ENCODE assay signal across 14 cellular contexts in the genomic region with DNA sequence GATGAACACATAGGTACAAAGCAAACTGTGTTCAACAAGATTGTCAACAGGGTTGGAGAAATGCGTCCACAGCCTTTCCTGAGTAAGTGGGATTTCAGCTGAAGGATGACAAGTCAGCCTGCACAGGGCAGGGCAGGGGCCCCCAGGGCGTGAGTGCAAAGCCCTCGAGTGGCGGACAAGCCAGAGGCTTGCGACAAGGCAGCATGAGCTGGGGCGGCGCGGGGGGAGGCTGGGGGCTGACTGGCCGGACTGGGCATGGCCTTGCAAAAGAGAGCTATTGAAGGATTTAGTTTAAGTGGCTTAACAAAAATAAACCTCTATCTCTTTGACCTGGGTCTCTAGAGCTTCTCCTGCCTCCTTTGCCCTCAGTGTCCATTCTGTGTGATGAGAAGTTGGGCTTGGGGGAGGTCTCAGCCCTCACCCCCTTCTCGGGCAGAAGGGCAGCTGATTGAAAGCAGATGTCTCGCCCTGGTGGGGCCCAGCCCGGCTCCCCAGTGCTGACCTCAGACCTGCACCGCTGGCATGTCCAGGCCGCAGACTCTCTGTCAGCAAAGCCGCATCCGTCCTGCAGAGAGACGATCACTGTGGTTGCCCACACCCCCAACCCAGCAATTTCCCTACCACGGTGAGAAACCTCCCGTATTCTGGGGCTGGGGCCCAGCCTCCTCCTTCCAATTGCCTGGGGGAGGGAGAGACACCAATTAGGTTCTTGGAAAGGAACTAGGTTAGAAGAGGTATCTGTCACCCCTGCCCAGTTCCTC. TPM values are rescaled to one million over a fixed set of nuclear protein-coding genes. Genes with fewer than 3 reads are reported as not detected.
DNase-seq lines count a peak whose midpoint lies in the region; ATAC-seq, FAIRE-seq and TF ChIP-seq lines count a peak whose summit lies in the region.
"Had no signal": no experiment of that assay in that cellular context is flagged by ENCODE, and none has a peak within 500 bp of the region (broad histone marks: within the 10 kb centered on the region; RNA-seq: fewer than 3 reads in every experiment).

No MANE protein-coding gene starts in this region.

- no peaks in the 10 kb centered on the region for H3K79me2 ChIP-seq in mesendoderm (ENCODE audit: control insufficient read depth, insufficient read depth, low read length)

- no peak overlapping the region for H2BK5ac ChIP-seq in mesendoderm (ENCODE audit: low read length)

- WGBS in mesendoderm (ENCODE audit: extremely low coverage, insufficient coverage, low lambda C conversion rate) = no CpG with 5 or more reads among the region's 19 CpGs

- H3K9ac ChIP-seq in mesendoderm (ENCODE audit: low read length) = no peak overlapping the region

- H2BK120ac ChIP-seq in mesendoderm (ENCODE audit: low read depth, low read length) = no peak overlapping the region

- intact Hi-C loops in CD14-positive monocyte (cut with micrococcal nuclease) = no loop called here

- H3K9me3 Mint-ChIP-seq in CD14-positive monocyte = no peaks in the 10 kb centered on the region
- no peaks in the 10 kb centered on the region for H3K9me3 Mint-ChIP-seq in central memory CD8-positive, alpha-beta T cell
- H3K9me3 Mint-ChIP-seq: CD4-positive, alpha-beta memory T cell; dendritic cell treated with granulocyte-macrophage colony-stimulating factor and Interleukin-4, amounts not matched to agents 40 ng/mL and 50 ng/mL, for 4 days; stimulated activated naive CD8-positive, alpha-beta T cell treated with anti-CD3 and anti-CD28 coated beads, Interleukin-15, Interleukin-2, amounts not matched to agents 100 ng/mL and 50 ng/mL, for 24 hours had no signal

- no peaks in the 10 kb centered on the region for H3K9me3 ChIP-seq in neutrophil

- no peak overlapping the region for H3K23ac ChIP-seq in mesendoderm (ENCODE audit: low read length)

- no peak overlapping the region for H2BK15ac ChIP-seq in mesendoderm (replicated peaks; ENCODE audit: low read depth)

- no peak overlapping the region for H3K4me3 Mint-ChIP-seq in CD14-positive monocyte
- H3K4me3 Mint-ChIP-seq in central memory CD8-positive, alpha-beta T cell = peak overlapping the region; percentile 9
- H3K4me3 Mint-ChIP-seq: dendritic cell treated with granulocyte-macrophage colony-stimulating factor and Interleukin-4, amounts not matched to agents 40 ng/mL and 50 ng/mL, for 4 days; stimulated activated naive CD8-positive, alpha-beta T cell treated with anti-CD3 and anti-CD28 coated beads, Interleukin-15, Interleukin-2, amounts not matched to agents 100 ng/mL and 50 ng/mL, for 24 hours had no signal

- peak; percentile 32 for DNase-seq in CD14-positive monocyte (ENCODE audit: low spot score)
- DNase-seq in NB4 (ENCODE audit: low read depth) = peak; percentile 84
- DNase-seq in central memory CD8-positive, alpha-beta T cell (ENCODE audit: low spot score in 2 of 2) = no peak
- DNase-seq in mesendoderm = no peak
- DNase-seq in HCEC 1CT = no peak
- no peak for DNase-seq in GM12892 (ENCODE audit: insufficient read length)
- DNase-seq: amniotic stem cell, NCI-H2171 had no signal

- peaks cover 0 to 2% of the 10 kb centered on the region in 2 donors for H3K36me3 Mint-ChIP-seq in CD14-positive monocyte
- peaks cover 3% of the 10 kb centered on the region for H3K36me3 Mint-ChIP-seq in central memory CD8-positive, alpha-beta T cell (ENCODE audit: insufficient read depth)
- H3K36me3 Mint-ChIP-seq: CD4-positive, alpha-beta memory T cell had no signal

- no peak overlapping the region for H2AK5ac ChIP-seq in mesendoderm (ENCODE audit: low read length)

- no peak overlapping the region for H3K56ac ChIP-seq in mesendoderm (ENCODE audit: low read length)

- H3K36me3 ChIP-seq in neutrophil = no peaks in the 10 kb centered on the region
- H3K36me3 ChIP-seq in mesendoderm (ENCODE audit: control insufficient read depth, insufficient read depth, low read length) = no peaks in the 10 kb centered on the region

- H3K79me1 ChIP-seq in mesendoderm (ENCODE audit: low read length) = no peaks in the 10 kb centered on the region

- no peak for FAIRE-seq in GM12892 (lab: Jason Lieb, UNC)
- FAIRE-seq: G401.6 had no signal

- H4K8ac ChIP-seq in mesendoderm (ENCODE audit: low read depth, low read length) = no peak overlapping the region

- H3K4me3 ChIP-seq in NB4 (ENCODE audit: low read depth, low read length) (no peak overlapping the region), neutrophil (ENCODE audit: low read depth in 1 of 2, low read length in 1 of 2) (no peak overlapping the region), mesendoderm (ENCODE audit: low read length) (no peak overlapping the region)

- H3K4me1 Mint-ChIP-seq in CD14-positive monocyte = peaks cover 50% of the 10 kb centered on the region
- peaks cover 18% of the 10 kb centered on the region for H3K4me1 Mint-ChIP-seq in central memory CD8-positive, alpha-beta T cell

- ATAC-seq in central memory CD8-positive, alpha-beta T cell (replicated peaks; ENCODE audit: extremely low read depth, poor library complexity, severe bottlenecking) = no peak
- ATAC-seq in HG03108 (IDR thresholded peaks at IDR 0.05; ENCODE audit: unreplicated experiment) = no peak

- H3K4me2 ChIP-seq in mesendoderm (ENCODE audit: low read length) = no peak overlapping the region

- H3K27ac ChIP-seq in neutrophil (peak overlapping the region; percentile 81), mesendoderm (ENCODE audit: low read depth, low read length) (no peak overlapping the region)

- H4K5ac ChIP-seq in mesendoderm (ENCODE audit: low read length) = no peak overlapping the region

- no peak overlapping the region for H3K4ac ChIP-seq in mesendoderm (ENCODE audit: low read depth, low read length)

- H3K27ac Mint-ChIP-seq in CD14-positive monocyte = no peak overlapping the region
- no peak overlapping the region for H3K27ac Mint-ChIP-seq in central memory CD8-positive, alpha-beta T cell (ENCODE audit: low read depth)
- H3K27ac Mint-ChIP-seq: dendritic cell treated with granulocyte-macrophage colony-stimulating factor and Interleukin-4, amounts not matched to agents 40 ng/mL and 50 ng/mL, for 4 days; stimulated activated naive CD8-positive, alpha-beta T cell treated with anti-CD3 and anti-CD28 coated beads, Interleukin-15, Interleukin-2, amounts not matched to agents 100 ng/mL and 50 ng/mL, for 24 hours had no signal

- no peaks in the 10 kb centered on the region for H3K27me3 ChIP-seq in neutrophil
- H3K27me3 ChIP-seq in mesendoderm (ENCODE audit: insufficient read depth, low read length, poor library complexity) = no peaks in the 10 kb centered on the region

- TF ChIP-seq POLR2A in NB4 (IDR thresholded peaks at IDR 0.05; ENCODE audit: extremely low read depth, insufficient read length) (no peak), GM12892 (IDR thresholded peaks at IDR 0.05; ENCODE audit: low read depth, low read length) (no peak)

- H3K4me1 ChIP-seq in neutrophil (ENCODE audit: control insufficient read depth in 1 of 2, insufficient read depth in 1 of 2, low read depth in 1 of 2, low read length in 1 of 2) (peaks cover 54 to 60% of the 10 kb centered on the region in 2 experiments), mesendoderm (ENCODE audit: control insufficient read depth, low read depth, low read length) (peaks cover 11% of the 10 kb centered on the region)

- peaks cover 2 to 20% (median 11%) of the 10 kb centered on the region in 3 donors for H3K27me3 Mint-ChIP-seq in CD14-positive monocyte (ENCODE audit: low read depth in 3 of 3)
- H3K27me3 Mint-ChIP-seq in central memory CD8-positive, alpha-beta T cell = no peaks in the 10 kb centered on the region
- H3K27me3 Mint-ChIP-seq: CD4-positive, alpha-beta memory T cell; stimulated activated naive CD8-positive, alpha-beta T cell treated with anti-CD3 and anti-CD28 coated beads, Interleukin-15, Interleukin-2, amounts not matched to agents 100 ng/mL and 50 ng/mL, for 24 hours had no signal

- TF ChIP-seq CTCF in CD14-positive monocyte (IDR thresholded peaks at IDR 0.05) (no peak), NB4 (IDR thresholded peaks at IDR 0.05; ENCODE audit: low read depth, low read length) (no peak), neutrophil (IDR thresholded peaks at IDR 0.05) (no peak)

- H3K18ac ChIP-seq in mesendoderm (ENCODE audit: low read length) = no peak overlapping the region

RNA-seq across cellular contexts. Expression of gene EPS8L3, which starts 24.3 kb away (rescaled TPM):
- polyA plus RNA-seq in CD14-positive monocyte = not detected
- polyA plus RNA-seq in mesendoderm (2013, experiment 1 of 2) = not detected
- polyA plus RNA-seq in mesendoderm (2013, experiment 2 of 2) = not detected
- not detected for polyA plus RNA-seq in GM12892 (2012; ENCODE audit: missing spikeins)
- polyA plus RNA-seq: CD4-positive, alpha-beta memory T cell had no signal

RNA-seq across cellular contexts. Expression of gene GSTM3, which starts 47.2 kb away (rescaled TPM):
- 1 to 10 TPM; 2.8 to 3.2 TPM for polyA plus RNA-seq in CD14-positive monocyte
- 6.4 TPM for polyA plus RNA-seq in mesendoderm (2013, experiment 1 of 2)
- 6.1 TPM for polyA plus RNA-seq in mesendoderm (2013, experiment 2 of 2)
- 3.1 TPM for polyA plus RNA-seq in GM12892 (2012; ENCODE audit: missing spikeins)

Comparison
In these comparisons a context has a peak if more than half of its experiments do, and no peak if none do; other contexts are left out.
1. DNase-seq: peak in CD14-positive monocyte (single experiment) and NB4 (single experiment); none in central memory CD8-positive, alpha-beta T cell (0 of 2), mesendoderm (single experiment), HCEC 1CT (single experiment) and GM12892 (single experiment).